In genomic region chr12:132429932-132430643, GRCh38 we compare ENCODE assay signal across 8 cellular contexts. TPM values are rescaled to one million over a fixed set of nuclear protein-coding genes. Genes with fewer than 3 reads are reported as not detected.
DNase-seq lines count a peak whose midpoint lies in the region; ATAC-seq and TF ChIP-seq lines count a peak whose summit lies in the region.

No MANE protein-coding gene starts in this region.

- DNase-seq in NCI-H526 (lab: John Stamatoyannopoulos, UW) (peak; percentile 82 to 95), hepatocyte (ENCODE audit: low spot score) (peak; percentile 82), globus pallidus (ENCODE audit: low spot score) (no peak), suprapubic skin (ENCODE audit: low spot score in 2 of 2) (no peak)
- peak; percentile 76 for DNase-seq in activated CD8-positive, alpha-beta memory T cell treated with anti-CD3 and anti-CD28 coated beads for 24 hours
- DNase-seq in stimulated activated CD8-positive, alpha-beta memory T cell treated with anti-CD3 and anti-CD28 coated beads, Interleukin-4, amount 100 ng/mL, for 1 hour (ENCODE audit: low read depth in 2 of 2, low spot score in 1 of 2) = peak; percentile 20 to 31

- H3K27ac ChIP-seq in hepatocyte (peak overlapping the region; percentile 53), suprapubic skin (no peak overlapping the region)

- TF ChIP-seq EP300 in suprapubic skin (IDR thresholded peaks at IDR 0.05) = no peak

- no peaks in the 10 kb centered on the region for H3K79me2 ChIP-seq in hepatocyte

- H3K27me3 ChIP-seq in hepatocyte (peaks cover 8% of the 10 kb centered on the region), suprapubic skin (peaks cover 66% of the 10 kb centered on the region)

- H3K9me3 ChIP-seq in hepatocyte (ENCODE audit: low read depth) = no peaks in the 10 kb centered on the region
- no peaks in the 10 kb centered on the region for H3K9me3 ChIP-seq in suprapubic skin

- peak overlapping the region; percentile 67 for H3K4me2 ChIP-seq in hepatocyte

- TF ChIP-seq POLR2A in GM18505 (IDR thresholded peaks at IDR 0.05; ENCODE audit: borderline replicate concordance, extremely low read depth, insufficient read depth, insufficient read length) (no peak), suprapubic skin (IDR thresholded peaks at IDR 0.05) (no peak)

- peaks cover 50% of the 10 kb centered on the region for H3K4me1 ChIP-seq in hepatocyte (ENCODE audit: insufficient read depth)
- H3K4me1 ChIP-seq in suprapubic skin = peaks cover 47% of the 10 kb centered on the region

- H3K4me3 ChIP-seq in hepatocyte (no peak overlapping the region), suprapubic skin (no peak overlapping the region)

- WGBS in hepatocyte (ENCODE audit: low lambda C conversion rate, missing lambda C conversion rate) = 22% methylated on average over 25 of the region's 25 CpGs
- 13% methylated on average over 11 of the region's 25 CpGs for WGBS in suprapubic skin

- H3K36me3 ChIP-seq in hepatocyte (replicated peaks; ENCODE audit: insufficient read depth, low read depth) = no peaks in the 10 kb centered on the region
- H3K36me3 ChIP-seq in suprapubic skin = no peaks in the 10 kb centered on the region

- no peaks in the 10 kb centered on the region for H4K20me1 ChIP-seq in hepatocyte (ENCODE audit: insufficient read depth, poor library complexity, severe bottlenecking)

- peak; percentile 49 for ATAC-seq in GM18505 (IDR thresholded peaks at IDR 0.05; ENCODE audit: unreplicated experiment)
- peak; percentile 79 for ATAC-seq in HG03354 (IDR thresholded peaks at IDR 0.05; ENCODE audit: poor library complexity, severe bottlenecking, unreplicated experiment)

- no peaks in the 10 kb centered on the region for H3K9me2 ChIP-seq in hepatocyte (replicated peaks; ENCODE audit: insufficient read depth)

- TF ChIP-seq CTCF in hepatocyte (IDR thresholded peaks at IDR 0.05; ENCODE audit: poor library complexity) = no peak
- TF ChIP-seq CTCF in suprapubic skin (IDR thresholded peaks at IDR 0.05) = no peak

- H2AFZ ChIP-seq in hepatocyte = no peak overlapping the region

RNA-seq across cellular contexts. Expression of gene FBRSL1, which starts 59.9 kb away (rescaled TPM):
- total RNA-seq in hepatocyte (5.8 and 18.5 TPM in 2 replicates), suprapubic skin (10 to 100 TPM; 26.0 to 33.7 (median 27.2) TPM)
- polyA plus RNA-seq in hepatocyte = 61.1 and 69.1 TPM in 2 replicates

Comparison
In these comparisons a context has a peak if more than half of its experiments do, and no peak if none do; other contexts are left out.
1. DNase-seq: peak in NCI-H526 (2 of 2), activated CD8-positive, alpha-beta memory T cell treated with anti-CD3 and anti-CD28 coated beads for 24 hours (single experiment), hepatocyte (single experiment) and stimulated activated CD8-positive, alpha-beta memory T cell treated with anti-CD3 and anti-CD28 coated beads, Interleukin-4, amount 100 ng/mL, for 1 hour (2 of 2); none in globus pallidus (single experiment) and suprapubic skin (0 of 2).